In the genomic region with DNA sequence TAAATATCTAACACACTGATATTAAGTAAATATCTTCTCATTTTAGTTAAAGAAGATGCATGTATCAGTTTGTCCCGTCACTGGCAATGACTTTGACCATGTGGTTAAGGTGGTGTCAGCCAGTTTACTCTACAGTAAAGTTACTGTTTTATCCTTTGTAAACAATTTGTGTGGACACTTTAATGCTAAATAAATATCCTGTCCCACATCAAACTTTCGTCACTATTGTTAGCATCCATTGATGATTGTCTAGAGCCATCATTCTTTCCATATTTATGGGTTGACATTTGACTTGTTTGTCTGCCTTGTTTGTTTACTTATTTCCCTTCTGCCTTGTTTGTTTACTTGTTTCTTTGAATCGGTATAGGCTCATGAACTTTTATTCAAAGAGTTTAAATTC, we compare ENCODE assay signal across 1 cellular context.
TF ChIP-seq lines count a peak whose summit lies in the region.

No MANE protein-coding gene starts in this region.

TF ChIP-seq in HepG2, 621 proteins besides CTCF, POLR2A, EP300 and RAD21 (continued from another document and continues in another):
- TF ChIP-seq, protein P1, sequence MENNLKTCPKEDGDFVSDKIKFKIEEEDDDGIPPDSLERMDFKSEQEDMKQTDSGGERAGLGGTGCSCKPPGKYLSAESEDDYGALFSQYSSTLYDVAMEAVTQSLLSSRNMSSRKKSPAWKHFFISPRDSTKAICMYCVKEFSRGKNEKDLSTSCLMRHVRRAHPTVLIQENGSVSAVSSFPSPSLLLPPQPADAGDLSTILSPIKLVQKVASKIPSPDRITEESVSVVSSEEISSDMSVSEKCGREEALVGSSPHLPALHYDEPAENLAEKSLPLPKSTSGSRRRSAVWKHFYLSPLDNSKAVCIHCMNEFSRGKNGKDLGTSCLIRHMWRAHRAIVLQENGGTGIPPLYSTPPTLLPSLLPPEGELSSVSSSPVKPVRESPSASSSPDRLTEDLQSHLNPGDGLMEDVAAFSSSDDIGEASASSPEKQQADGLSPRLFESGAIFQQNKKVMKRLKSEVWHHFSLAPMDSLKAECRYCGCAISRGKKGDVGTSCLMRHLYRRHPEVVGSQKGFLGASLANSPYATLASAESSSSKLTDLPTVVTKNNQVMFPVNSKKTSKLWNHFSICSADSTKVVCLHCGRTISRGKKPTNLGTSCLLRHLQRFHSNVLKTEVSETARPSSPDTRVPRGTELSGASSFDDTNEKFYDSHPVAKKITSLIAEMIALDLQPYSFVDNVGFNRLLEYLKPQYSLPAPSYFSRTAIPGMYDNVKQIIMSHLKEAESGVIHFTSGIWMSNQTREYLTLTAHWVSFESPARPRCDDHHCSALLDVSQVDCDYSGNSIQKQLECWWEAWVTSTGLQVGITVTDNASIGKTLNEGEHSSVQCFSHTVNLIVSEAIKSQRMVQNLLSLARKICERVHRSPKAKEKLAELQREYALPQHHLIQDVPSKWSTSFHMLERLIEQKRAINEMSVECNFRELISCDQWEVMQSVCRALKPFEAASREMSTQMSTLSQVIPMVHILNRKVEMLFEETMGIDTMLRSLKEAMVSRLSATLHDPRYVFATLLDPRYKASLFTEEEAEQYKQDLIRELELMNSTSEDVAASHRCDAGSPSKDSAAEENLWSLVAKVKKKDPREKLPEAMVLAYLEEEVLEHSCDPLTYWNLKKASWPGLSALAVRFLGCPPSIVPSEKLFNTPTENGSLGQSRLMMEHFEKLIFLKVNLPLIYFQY (CRISPR knock-in tag; IDR thresholded peaks at IDR 0.05; ENCODE audit: borderline replicate concordance), result no peak
- TF ChIP-seq ELF1 (CRISPR knock-in tag; IDR thresholded peaks at IDR 0.05) (no peak), ZSCAN22 (CRISPR knock-in tag; IDR thresholded peaks at IDR 0.05) (no peak), MAFG (CRISPR knock-in tag; IDR thresholded peaks at IDR 0.05) (no peak), PAF1 (CRISPR knock-in tag; IDR thresholded peaks at IDR 0.05) (no peak), LRRFIP1 (CRISPR knock-in tag; conservative IDR thresholded peaks at IDR 0.05) (no peak), ZIK1 (CRISPR knock-in tag; IDR thresholded peaks at IDR 0.05; ENCODE audit: borderline replicate concordance, low read depth) (no peak), ZNF564 (CRISPR knock-in tag; IDR thresholded peaks at IDR 0.05) (no peak), CBFB (CRISPR knock-in tag; IDR thresholded peaks at IDR 0.05) (0 out of 2 replicates have a peak, but pooled peaks have one; percentile 50), ZNF609 (CRISPR knock-in tag; IDR thresholded peaks at IDR 0.05; ENCODE audit: borderline replicate concordance) (peak; percentile 86), ERF (CRISPR knock-in tag; IDR thresholded peaks at IDR 0.05) (0 out of 2 replicates have a peak, but pooled peaks have one; percentile 23), STAT6 (CRISPR knock-in tag; IDR thresholded peaks at IDR 0.05; ENCODE audit: borderline replicate concordance) (no peak), POLR2AphosphoS5 (IDR thresholded peaks at IDR 0.05; ENCODE audit: low read depth, low read length) (no peak), SP4 (CRISPR knock-in tag; IDR thresholded peaks at IDR 0.05) (no peak)
- TF ChIP-seq, protein P2, sequence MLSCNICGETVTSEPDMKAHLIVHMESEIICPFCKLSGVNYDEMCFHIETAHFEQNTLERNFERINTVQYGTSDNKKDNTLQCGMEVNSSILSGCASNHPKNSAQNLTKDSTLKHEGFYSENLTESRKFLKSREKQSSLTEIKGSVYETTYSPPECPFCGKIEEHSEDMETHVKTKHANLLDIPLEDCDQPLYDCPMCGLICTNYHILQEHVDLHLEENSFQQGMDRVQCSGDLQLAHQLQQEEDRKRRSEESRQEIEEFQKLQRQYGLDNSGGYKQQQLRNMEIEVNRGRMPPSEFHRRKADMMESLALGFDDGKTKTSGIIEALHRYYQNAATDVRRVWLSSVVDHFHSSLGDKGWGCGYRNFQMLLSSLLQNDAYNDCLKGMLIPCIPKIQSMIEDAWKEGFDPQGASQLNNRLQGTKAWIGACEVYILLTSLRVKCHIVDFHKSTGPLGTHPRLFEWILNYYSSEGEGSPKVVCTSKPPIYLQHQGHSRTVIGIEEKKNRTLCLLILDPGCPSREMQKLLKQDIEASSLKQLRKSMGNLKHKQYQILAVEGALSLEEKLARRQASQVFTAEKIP (CRISPR knock-in tag; IDR thresholded peaks at IDR 0.05; ENCODE audit: borderline replicate concordance), result no peak
- TF ChIP-seq, protein P3, sequence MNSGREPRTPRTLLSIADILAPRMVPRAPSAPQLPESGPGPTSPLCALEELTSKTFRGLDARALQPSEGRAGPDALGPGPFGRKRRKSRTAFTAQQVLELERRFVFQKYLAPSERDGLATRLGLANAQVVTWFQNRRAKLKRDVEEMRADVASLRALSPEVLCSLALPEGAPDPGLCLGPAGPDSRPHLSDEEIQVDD (CRISPR knock-in tag; IDR thresholded peaks at IDR 0.05; ENCODE audit: borderline replicate concordance), result no peak
- TF ChIP-seq, protein P4, sequence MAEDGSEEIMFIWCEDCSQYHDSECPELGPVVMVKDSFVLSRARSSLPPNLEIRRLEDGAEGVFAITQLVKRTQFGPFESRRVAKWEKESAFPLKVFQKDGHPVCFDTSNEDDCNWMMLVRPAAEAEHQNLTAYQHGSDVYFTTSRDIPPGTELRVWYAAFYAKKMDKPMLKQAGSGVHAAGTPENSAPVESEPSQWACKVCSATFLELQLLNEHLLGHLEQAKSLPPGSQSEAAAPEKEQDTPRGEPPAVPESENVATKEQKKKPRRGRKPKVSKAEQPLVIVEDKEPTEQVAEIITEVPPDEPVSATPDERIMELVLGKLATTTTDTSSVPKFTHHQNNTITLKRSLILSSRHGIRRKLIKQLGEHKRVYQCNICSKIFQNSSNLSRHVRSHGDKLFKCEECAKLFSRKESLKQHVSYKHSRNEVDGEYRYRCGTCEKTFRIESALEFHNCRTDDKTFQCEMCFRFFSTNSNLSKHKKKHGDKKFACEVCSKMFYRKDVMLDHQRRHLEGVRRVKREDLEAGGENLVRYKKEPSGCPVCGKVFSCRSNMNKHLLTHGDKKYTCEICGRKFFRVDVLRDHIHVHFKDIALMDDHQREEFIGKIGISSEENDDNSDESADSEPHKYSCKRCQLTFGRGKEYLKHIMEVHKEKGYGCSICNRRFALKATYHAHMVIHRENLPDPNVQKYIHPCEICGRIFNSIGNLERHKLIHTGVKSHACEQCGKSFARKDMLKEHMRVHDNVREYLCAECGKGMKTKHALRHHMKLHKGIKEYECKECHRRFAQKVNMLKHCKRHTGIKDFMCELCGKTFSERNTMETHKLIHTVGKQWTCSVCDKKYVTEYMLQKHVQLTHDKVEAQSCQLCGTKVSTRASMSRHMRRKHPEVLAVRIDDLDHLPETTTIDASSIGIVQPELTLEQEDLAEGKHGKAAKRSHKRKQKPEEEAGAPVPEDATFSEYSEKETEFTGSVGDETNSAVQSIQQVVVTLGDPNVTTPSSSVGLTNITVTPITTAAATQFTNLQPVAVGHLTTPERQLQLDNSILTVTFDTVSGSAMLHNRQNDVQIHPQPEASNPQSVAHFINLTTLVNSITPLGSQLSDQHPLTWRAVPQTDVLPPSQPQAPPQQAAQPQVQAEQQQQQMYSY (CRISPR knock-in tag; IDR thresholded peaks at IDR 0.05), result no peak
- TF ChIP-seq, protein P5, sequence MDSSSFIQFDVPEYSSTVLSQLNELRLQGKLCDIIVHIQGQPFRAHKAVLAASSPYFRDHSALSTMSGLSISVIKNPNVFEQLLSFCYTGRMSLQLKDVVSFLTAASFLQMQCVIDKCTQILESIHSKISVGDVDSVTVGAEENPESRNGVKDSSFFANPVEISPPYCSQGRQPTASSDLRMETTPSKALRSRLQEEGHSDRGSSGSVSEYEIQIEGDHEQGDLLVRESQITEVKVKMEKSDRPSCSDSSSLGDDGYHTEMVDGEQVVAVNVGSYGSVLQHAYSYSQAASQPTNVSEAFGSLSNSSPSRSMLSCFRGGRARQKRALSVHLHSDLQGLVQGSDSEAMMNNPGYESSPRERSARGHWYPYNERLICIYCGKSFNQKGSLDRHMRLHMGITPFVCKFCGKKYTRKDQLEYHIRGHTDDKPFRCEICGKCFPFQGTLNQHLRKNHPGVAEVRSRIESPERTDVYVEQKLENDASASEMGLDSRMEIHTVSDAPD (CRISPR knock-in tag; IDR thresholded peaks at IDR 0.05), result no peak
- TF ChIP-seq, protein P6, sequence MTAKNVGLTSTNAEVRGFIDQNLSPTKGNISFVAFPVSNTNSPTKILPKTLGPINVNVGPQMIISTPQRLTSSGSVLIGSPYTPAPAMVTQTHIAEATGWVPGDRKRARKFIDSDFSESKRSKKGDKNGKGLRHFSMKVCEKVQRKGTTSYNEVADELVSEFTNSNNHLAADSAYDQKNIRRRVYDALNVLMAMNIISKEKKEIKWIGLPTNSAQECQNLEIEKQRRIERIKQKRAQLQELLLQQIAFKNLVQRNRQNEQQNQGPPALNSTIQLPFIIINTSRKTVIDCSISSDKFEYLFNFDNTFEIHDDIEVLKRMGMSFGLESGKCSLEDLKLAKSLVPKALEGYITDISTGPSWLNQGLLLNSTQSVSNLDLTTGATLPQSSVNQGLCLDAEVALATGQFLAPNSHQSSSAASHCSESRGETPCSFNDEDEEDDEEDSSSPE (CRISPR knock-in tag; IDR thresholded peaks at IDR 0.05), result no peak
- TF ChIP-seq, protein P7, sequence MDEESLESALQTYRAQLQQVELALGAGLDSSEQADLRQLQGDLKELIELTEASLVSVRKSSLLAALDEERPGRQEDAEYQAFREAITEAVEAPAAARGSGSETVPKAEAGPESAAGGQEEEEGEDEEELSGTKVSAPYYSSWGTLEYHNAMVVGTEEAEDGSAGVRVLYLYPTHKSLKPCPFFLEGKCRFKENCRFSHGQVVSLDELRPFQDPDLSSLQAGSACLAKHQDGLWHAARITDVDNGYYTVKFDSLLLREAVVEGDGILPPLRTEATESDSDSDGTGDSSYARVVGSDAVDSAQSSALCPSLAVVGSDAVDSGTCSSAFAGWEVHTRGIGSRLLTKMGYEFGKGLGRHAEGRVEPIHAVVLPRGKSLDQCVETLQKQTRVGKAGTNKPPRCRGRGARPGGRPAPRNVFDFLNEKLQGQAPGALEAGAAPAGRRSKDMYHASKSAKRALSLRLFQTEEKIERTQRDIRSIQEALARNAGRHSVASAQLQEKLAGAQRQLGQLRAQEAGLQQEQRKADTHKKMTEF (CRISPR knock-in tag; IDR thresholded peaks at IDR 0.05), result peak; percentile 70
